ENCODE assay signal across 18 cellular contexts in genomic region chr9:134236001-134236421, GRCh38.
DNase-seq lines count a peak whose midpoint lies in the region; ATAC-seq and TF ChIP-seq lines count a peak whose summit lies in the region.
"Had no signal": no experiment of that assay in that cellular context is flagged by ENCODE, and none has a peak within 500 bp of the region (broad histone marks: within the 10 kb centered on the region; RNA-seq: fewer than 3 reads in every experiment).

No MANE protein-coding gene starts in this region.

- H3K9me3 ChIP-seq in GM23248 (ENCODE audit: low read depth) (no peaks in the 10 kb centered on the region), right cardiac atrium (ENCODE audit: control insufficient read depth, low read length) (no peaks in the 10 kb centered on the region)
- H3K9me3 ChIP-seq: mucosa of descending colon, SJSA1 had no signal

- H3K27ac ChIP-seq in GM23248 (no peak overlapping the region), right cardiac atrium (ENCODE audit: low read length) (no peak overlapping the region)
- H3K27ac ChIP-seq: SJSA1 had no signal

- no peak overlapping the region for H3K4me2 ChIP-seq in GM23248 (ENCODE audit: unreplicated experiment)
- H3K4me2 ChIP-seq: GM23338 had no signal

- H3K9me2 ChIP-seq in GM23248 (ENCODE audit: insufficient read depth): no peaks in the 10 kb centered on the region

- no peak for TF ChIP-seq CTCF in lower leg skin (IDR thresholded peaks at IDR 0.05)
- no peak for TF ChIP-seq CTCF in endothelial cell (IDR thresholded peaks at IDR 0.05; ENCODE audit: unreplicated experiment)

- no peak overlapping the region for H2AFZ ChIP-seq in GM23248
- H2AFZ ChIP-seq: GM23338 had no signal

- H3K27me3 ChIP-seq in GM23248 (replicated peaks; ENCODE audit: insufficient read depth) (peaks cover 5% of the 10 kb centered on the region), right cardiac atrium (ENCODE audit: control insufficient read depth, insufficient read depth) (no peaks in the 10 kb centered on the region)
- H3K27me3 ChIP-seq: SJSA1 had no signal

- no peaks in the 10 kb centered on the region for H3K36me3 ChIP-seq in GM23248 (ENCODE audit: low read depth)
- H3K36me3 ChIP-seq: SJSA1 had no signal

- H3K27ac Mint-ChIP-seq in endothelial cell (ENCODE audit: unreplicated experiment): no peak overlapping the region
- H3K27ac Mint-ChIP-seq: activated naive CD4-positive, alpha-beta T cell treated with anti-CD3 and anti-CD28 coated beads, Interleukin-2, amount 50 U/mL, for 72 hours; activated T-helper 1 cell treated with anti-CD3 and anti-CD28 coated beads, Interleukin-12 subunit alpha, Interleukin-12 subunit beta, Interleukin-2, Interleukin-4 antibody, amounts not matched to agents 30 ng/mL and 10 ng/mL and 1 ng/mL, durations not matched to agents 14 hours and 24 hours and 36 hours; GM23338 had no signal

- peak; percentile 62 to 64 for ATAC-seq in right cardiac atrium
- no peak for ATAC-seq in stimulated activated naive CD8-positive, alpha-beta T cell treated with anti-CD3 and anti-CD28 coated beads, Interleukin-15, Interleukin-2, amounts not matched to agents 100 U/mL and 50 U/mL, for 24 hours
- ATAC-seq: activated naive CD4-positive, alpha-beta T cell treated with anti-CD3 and anti-CD28 coated beads, Interleukin-2, amount 50 U/mL, for 72 hours; GM23338; left colon; mucosa of descending colon had no signal

- H3K36me3 Mint-ChIP-seq in endothelial cell (ENCODE audit: low read depth, unreplicated experiment): no peaks in the 10 kb centered on the region
- H3K36me3 Mint-ChIP-seq: activated naive CD4-positive, alpha-beta T cell treated with anti-CD3 and anti-CD28 coated beads, Interleukin-2, amount 50 U/mL, for 72 hours; brain had no signal

- no peaks in the 10 kb centered on the region for H3K9me3 Mint-ChIP-seq in endothelial cell (ENCODE audit: unreplicated experiment)
- H3K9me3 Mint-ChIP-seq: activated naive CD4-positive, alpha-beta T cell treated with anti-CD3 and anti-CD28 coated beads, Interleukin-2, amount 50 U/mL, for 72 hours; activated T-helper 1 cell treated with anti-CD3 and anti-CD28 coated beads, Interleukin-12 subunit alpha, Interleukin-12 subunit beta, Interleukin-2, Interleukin-4 antibody, amounts not matched to agents 30 ng/mL and 10 ng/mL and 1 ng/mL, durations not matched to agents 14 hours and 24 hours and 36 hours; GM23338 had no signal

- intact Hi-C loops in right cardiac atrium (cut with DNase I): no loop called here
- intact Hi-C loops in lower leg skin (cut with DNase I; ENCODE audit: low total_unique reads): no loop called here

- peak; percentile 52 for DNase-seq in AG08395 (ENCODE audit: low spot score)
- DNase-seq in GM23248: peak; percentile 43
- DNase-seq in amniotic epithelial cell (ENCODE audit: low read depth): peak; percentile 47
- DNase-seq in right cardiac atrium: peak in 2 of 3 donors; percentile 75 to 82
- no peak for DNase-seq in stimulated activated naive CD8-positive, alpha-beta T cell treated with anti-CD3 and anti-CD28 coated beads, Interleukin-15, Interleukin-2, amounts not matched to agents 100 U/mL and 50 U/mL, for 24 hours
- no peak for DNase-seq in lower leg skin (ENCODE audit: low spot score in 2 of 2)
- no peak for DNase-seq in endothelial cell (ENCODE audit: low spot score)
- DNase-seq in activated CD4-positive, alpha-beta T cell treated with anti-CD3 and anti-CD28 coated beads for 48 hours: no peak
- DNase-seq: DND-41, left colon, mucosa of descending colon, NCI-H1417 treated with DMSO at 0.1 percent for 48 hours, NCI-H82 had no signal

- H3K9ac ChIP-seq in GM23248: no peak overlapping the region

- TF ChIP-seq POLR2A in lower leg skin (IDR thresholded peaks at IDR 0.05): no peak

- H3K4me3 Mint-ChIP-seq in endothelial cell (ENCODE audit: unreplicated experiment): no peak overlapping the region
- H3K4me3 Mint-ChIP-seq: activated T-helper 1 cell treated with anti-CD3 and anti-CD28 coated beads, Interleukin-12 subunit alpha, Interleukin-12 subunit beta, Interleukin-2, Interleukin-4 antibody, amounts not matched to agents 30 ng/mL and 10 ng/mL and 1 ng/mL, durations not matched to agents 14 hours and 24 hours and 36 hours; brain; GM23338 had no signal

- no peaks in the 10 kb centered on the region for H4K20me1 ChIP-seq in GM23248 (ENCODE audit: insufficient read depth)

- 29 to 37% methylated on average over 6 of the region's 6 CpGs for WGBS in GM23248 (ENCODE audit: low coverage in 1 of 2, low lambda C conversion rate in 2 of 2, missing lambda C conversion rate in 2 of 2), 2 experiments
- 33% methylated on average over 6 of the region's 6 CpGs for WGBS in right cardiac atrium
- WGBS in lower leg skin, 2 donors: 58 to 68% methylated on average over 4 to 6 of the region's 6 CpGs

- H3K4me1 ChIP-seq in GM23248 (ENCODE audit: insufficient read depth) (no peaks in the 10 kb centered on the region), right cardiac atrium (ENCODE audit: control insufficient read depth, insufficient read depth, low read length) (peaks cover 6% of the 10 kb centered on the region)
- H3K4me1 ChIP-seq: SJSA1 had no signal

- H3K4me1 Mint-ChIP-seq in endothelial cell (ENCODE audit: unreplicated experiment): no peaks in the 10 kb centered on the region
- H3K4me1 Mint-ChIP-seq: GM23338 had no signal

- no peaks in the 10 kb centered on the region for H3F3A ChIP-seq in GM23248 (ENCODE audit: insufficient read depth)

- H3K4me3 ChIP-seq in GM23248 (no peak overlapping the region), right cardiac atrium (ENCODE audit: low read length) (no peak overlapping the region), lower leg skin (ENCODE audit: low read depth, poor library complexity, severe bottlenecking) (no peak overlapping the region)
- H3K4me3 ChIP-seq: GM23338, mucosa of descending colon, SJSA1 had no signal

- peaks cover 4% of the 10 kb centered on the region for H3K27me3 Mint-ChIP-seq in endothelial cell (ENCODE audit: unreplicated experiment)

- in situ Hi-C loops in GM23248 (cut with MboI): no loop called here

- no peaks in the 10 kb centered on the region for H3K79me2 ChIP-seq in GM23248 (ENCODE audit: insufficient read depth)

Comparison
In these comparisons a context has a peak if more than half of its experiments do, and no peak if none do; other contexts are left out.
1. DNase-seq: peak in AG08395 (single experiment), GM23248 (single experiment), amniotic epithelial cell (single experiment) and right cardiac atrium (2 of 3); none in stimulated activated naive CD8-positive, alpha-beta T cell treated with anti-CD3 and anti-CD28 coated beads, Interleukin-15, Interleukin-2, amounts not matched to agents 100 U/mL and 50 U/mL, for 24 hours (single experiment), lower leg skin (0 of 2), endothelial cell (single experiment) and activated CD4-positive, alpha-beta T cell treated with anti-CD3 and anti-CD28 coated beads for 48 hours (single experiment).